1 cellular context compared by ENCODE assay signal in the genomic region with DNA sequence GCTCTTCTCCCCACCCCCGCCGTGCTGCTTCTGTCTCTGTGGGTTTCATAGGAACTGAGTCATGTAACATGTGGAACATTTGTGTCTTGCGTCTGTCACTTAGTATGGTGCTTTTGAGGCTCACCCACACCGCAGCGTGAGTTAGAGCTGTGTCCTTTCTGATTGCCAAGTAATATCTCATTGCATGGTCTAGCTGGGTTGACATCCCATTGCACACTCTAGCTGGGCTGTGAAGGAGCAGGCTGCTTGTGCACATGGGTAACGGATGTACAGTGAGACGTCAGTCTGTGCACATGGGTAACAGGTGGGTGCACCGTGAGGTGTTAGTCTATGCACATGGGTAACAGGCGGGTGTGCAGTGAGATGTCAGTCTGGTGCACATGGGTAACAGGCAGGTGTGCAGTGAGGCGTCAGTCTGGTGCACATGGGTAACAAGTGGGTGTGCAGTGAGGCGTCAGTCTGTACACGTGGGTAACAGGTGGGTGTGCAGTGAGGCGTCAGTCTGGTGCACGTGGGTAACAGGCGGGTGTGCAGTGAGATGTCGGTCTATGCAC.
TF ChIP-seq lines count a peak whose summit lies in the region.

No MANE protein-coding gene starts in this region.

TF ChIP-seq in HepG2, 621 proteins besides CTCF, POLR2A, EP300 and RAD21:
- TF ChIP-seq MNT (IDR thresholded peaks at IDR 0.05): peak; percentile 80
